In genomic region chr10:61974611-61975010, GRCh38 we compare ENCODE assay signal across 8 cellular contexts.
A peak's percentile ranks its signal among the peaks of the same experiment; 100 is the strongest.
DNase-seq lines count a peak whose midpoint lies in the region; ATAC-seq and TF ChIP-seq lines count a peak whose summit lies in the region.

No MANE protein-coding gene starts in this region.

- no peak for ATAC-seq in HG03095 (IDR thresholded peaks at IDR 0.05; ENCODE audit: unreplicated experiment)

- DNase-seq in CD1c-positive myeloid dendritic cell (ENCODE audit: extremely low spot score) (peak; percentile 14), MV-4-11 (lab: John Stamatoyannopoulos, UW) (peak; percentile 29), cardiac fibroblast (ENCODE audit: low read depth in 2 of 2) (peak; percentile 74 to 80), midbrain (lab: John Stamatoyannopoulos, UW) (peak; percentile 74), GM03348 (ENCODE audit: low spot score) (no peak), cerebellar cortex (ENCODE audit: low spot score) (no peak)
- no peak for DNase-seq in activated effector memory CD4-positive, alpha-beta T cell treated with Interleukin-2 at 50 U/mL for 16 hours

- H3K4me3 ChIP-seq in cardiac fibroblast (replicated peaks in 1 of 2; ENCODE audit: low read depth in 2 of 2, low read length in 2 of 2) = no peak overlapping the region

- no peak for TF ChIP-seq CTCF in cardiac fibroblast (IDR thresholded peaks at IDR 0.05; ENCODE audit: low read depth, low read length)

Comparison
In these comparisons a context has a peak if more than half of its experiments do, and no peak if none do; other contexts are left out.
1. DNase-seq: peak in CD1c-positive myeloid dendritic cell (single experiment), MV-4-11 (single experiment), cardiac fibroblast (2 of 2) and midbrain (single experiment); none in activated effector memory CD4-positive, alpha-beta T cell treated with Interleukin-2 at 50 U/mL for 16 hours (single experiment), GM03348 (single experiment) and cerebellar cortex (single experiment).